In genomic region chr12:113561381-113561780, GRCh38 we compare ENCODE assay signal across 7 cellular contexts.
"Had no signal": no experiment of that assay in that cellular context is flagged by ENCODE, and none has a peak within 500 bp of the region (broad histone marks: within the 10 kb centered on the region; RNA-seq: fewer than 3 reads in every experiment).

No MANE protein-coding gene starts in this region.

- H3K4me2 ChIP-seq: GM23338 had no signal

- H3K36me3 Mint-ChIP-seq: IgD-negative memory B cell had no signal

- H3K9me3 Mint-ChIP-seq: GM23338, H9 had no signal

- H3K27ac ChIP-seq: HL-60 had no signal

- H2AFZ ChIP-seq: GM23338 had no signal

- H3K4me3 ChIP-seq: GM23338 had no signal

- DNase-seq: H9, HCEC 1CT, KBM-7 had no signal

- ATAC-seq: GM23338, HepG2 had no signal

- H3K27ac Mint-ChIP-seq: GM23338, IgD-negative memory B cell had no signal

- H3K4me3 Mint-ChIP-seq: GM23338, H9 had no signal
